Comparison of ENCODE assay signal across 14 cellular contexts in genomic region chr10:62380002-62380401, GRCh38. TPM values are rescaled to one million over a fixed set of nuclear protein-coding genes. Genes with fewer than 3 reads are reported as not detected.
DNase-seq lines count a peak whose midpoint lies in the region; ATAC-seq and TF ChIP-seq lines count a peak whose summit lies in the region.
"Had no signal": no experiment of that assay in that cellular context is flagged by ENCODE, and none has a peak within 500 bp of the region (broad histone marks: within the 10 kb centered on the region; RNA-seq: fewer than 3 reads in every experiment).

No MANE protein-coding gene starts in this region.

- no peaks in the 10 kb centered on the region for H3K9me3 Mint-ChIP-seq in endothelial cell (ENCODE audit: unreplicated experiment)
- H3K9me3 Mint-ChIP-seq: immature natural killer cell, T-cell had no signal

- no peaks in the 10 kb centered on the region for H3K36me3 Mint-ChIP-seq in endothelial cell (ENCODE audit: low read depth, unreplicated experiment)
- H3K36me3 Mint-ChIP-seq: T-cell had no signal

- H3K36me3 ChIP-seq in HAP-1 (replicated peaks) (no peaks in the 10 kb centered on the region), SK-N-SH (replicated peaks in 1 of 2; ENCODE audit: control insufficient read depth in 1 of 2, insufficient read depth in 2 of 2, low read length in 1 of 2) (peaks cover 0 to 8% of the 10 kb centered on the region in 2 experiments)
- H3K36me3 ChIP-seq: neutrophil had no signal

- H3K4me1 ChIP-seq in HAP-1 (peaks cover 12% of the 10 kb centered on the region), SK-N-SH (ENCODE audit: control insufficient read depth in 1 of 2, insufficient read depth in 2 of 2, low read depth in 1 of 2, low read length in 1 of 2) (peaks cover under 1 to 32% of the 10 kb centered on the region in 2 experiments)

- WGBS in SK-N-SH (ENCODE audit: low lambda C conversion rate), result 6% methylated on average over 1 of the region's 1 CpG

- H3K9me3 ChIP-seq in HAP-1, result no peaks in the 10 kb centered on the region
- no peaks in the 10 kb centered on the region for H3K9me3 ChIP-seq in SK-N-SH
- H3K9me3 ChIP-seq: neutrophil had no signal

- CTCF ChIA-PET in SK-N-SH (lab: Yijun Ruan, JAX), result no interaction called here

- H3K4me2 ChIP-seq in SK-N-SH, result 0 out of 2 replicates have a peak overlapping the region, but pooled peaks have one; percentile 42

- H3K79me2 ChIP-seq in SK-N-SH (ENCODE audit: insufficient read depth), result peaks cover 46% of the 10 kb centered on the region

- in situ Hi-C loops in HAP-1 (cut with MboI; ENCODE audit: low sequenced_read_pairs), result no loop called here

- no peaks in the 10 kb centered on the region for H3K9me2 ChIP-seq in SK-N-SH

- TF ChIP-seq RAD21 in SK-N-SH (IDR thresholded peaks at IDR 0.05; ENCODE audit: low read length), result no peak

- POLR2A ChIA-PET in SK-N-SH (lab: Yijun Ruan, JAX), result no interaction called here

- H3K27me3 Mint-ChIP-seq in endothelial cell (ENCODE audit: unreplicated experiment), result peaks cover 3% of the 10 kb centered on the region

- H2AFZ ChIP-seq in SK-N-SH (ENCODE audit: low read depth), result no peak overlapping the region

- H3K27ac Mint-ChIP-seq in endothelial cell (ENCODE audit: unreplicated experiment), result no peak overlapping the region

- H3K4me3 Mint-ChIP-seq in endothelial cell (ENCODE audit: unreplicated experiment), result no peak overlapping the region
- H3K4me3 Mint-ChIP-seq: T-cell had no signal

- H3F3A ChIP-seq in SK-N-SH (replicated peaks; ENCODE audit: insufficient read depth), result peaks cover 43% of the 10 kb centered on the region

- H3K27me3 ChIP-seq in HAP-1 (ENCODE audit: low read depth) (peaks cover 12% of the 10 kb centered on the region), SK-N-SH (ENCODE audit: insufficient read depth) (no peaks in the 10 kb centered on the region)

- TF ChIP-seq EP300 in SK-N-SH (IDR thresholded peaks at IDR 0.05; ENCODE audit: borderline replicate concordance in 1 of 2, low read depth in 1 of 2, low read length in 1 of 2), result no peak

- no peak overlapping the region for H3K4me3 ChIP-seq in HAP-1
- H3K4me3 ChIP-seq in SK-N-SH (ENCODE audit: low read depth in 2 of 2, low read length in 1 of 2), result no peak overlapping the region
- H3K4me3 ChIP-seq: coronary artery had no signal

- H3K9ac ChIP-seq in SK-N-SH, result no peak overlapping the region

- peak; percentile 91 for DNase-seq in A172 (ENCODE audit: low spot score)
- DNase-seq in HAP-1 (ENCODE audit: low spot score in 2 of 2), result peak; percentile 77 to 98
- no peak for DNase-seq in SK-N-SH
- DNase-seq in fibroblast of peridontal ligament (ENCODE audit: extremely low read depth), result peak; percentile 57
- DNase-seq in occipital lobe (lab: John Stamatoyannopoulos, UW), result no peak
- no peak for DNase-seq in endothelial cell (ENCODE audit: low spot score)
- DNase-seq: immature natural killer cell, NCI-H1930, T-cell had no signal

- TF ChIP-seq CTCF in SK-N-SH (IDR thresholded peaks at IDR 0.05) (no peak), endothelial cell (IDR thresholded peaks at IDR 0.05; ENCODE audit: unreplicated experiment) (no peak)

- ATAC-seq in GM21786 (IDR thresholded peaks at IDR 0.05; ENCODE audit: unreplicated experiment) (no peak), HG02870 (IDR thresholded peaks at IDR 0.05; ENCODE audit: unreplicated experiment) (no peak)
- ATAC-seq: T-cell had no signal

- H3K4me1 Mint-ChIP-seq in endothelial cell (ENCODE audit: unreplicated experiment), result peaks cover 2% of the 10 kb centered on the region

- H3K27ac ChIP-seq in SK-N-SH (ENCODE audit: low read depth in 2 of 2, low read length in 1 of 2), result peak overlapping the region in 1 of 2 experiments; percentile 55; a peak in 2 of 4 replicates
- H3K27ac ChIP-seq: C4-2B, neutrophil had no signal

- H4K20me1 ChIP-seq in SK-N-SH (ENCODE audit: insufficient read depth), result no peaks in the 10 kb centered on the region

TF ChIP-seq in SK-N-SH, 30 proteins besides CTCF, POLR2A, EP300 and RAD21 (continues in another document):
- TF ChIP-seq REST (IDR thresholded peaks at IDR 0.05; ENCODE audit: low read depth, low read length) (no peak), GATA2 (CRISPR knock-in tag; IDR thresholded peaks at IDR 0.05) (no peak), JUND (IDR thresholded peaks at IDR 0.05) (peak; percentile 88), GABPA (IDR thresholded peaks at IDR 0.05; ENCODE audit: low read depth) (no peak), RXRA (IDR thresholded peaks at IDR 0.05; ENCODE audit: borderline replicate concordance, low read depth) (no peak), USF1 (IDR thresholded peaks at IDR 0.05; ENCODE audit: borderline replicate concordance, low read depth) (no peak), ZBTB33 (IDR thresholded peaks at IDR 0.05; ENCODE audit: borderline replicate concordance, low read depth) (no peak), EZH2phosphoT487 (IDR thresholded peaks at IDR 0.05; ENCODE audit: borderline replicate concordance, low read depth) (no peak), NFIC (IDR thresholded peaks at IDR 0.05; ENCODE audit: borderline replicate concordance) (no peak), PBX3 (IDR thresholded peaks at IDR 0.05) (peak; percentile 24; the same call in 1 of the 2 replicates), FOXJ3 (CRISPR knock-in tag; IDR thresholded peaks at IDR 0.05) (no peak), MEF2A (IDR thresholded peaks at IDR 0.05; ENCODE audit: borderline replicate concordance, low read depth) (no peak)
- TF ChIP-seq, protein P1, sequence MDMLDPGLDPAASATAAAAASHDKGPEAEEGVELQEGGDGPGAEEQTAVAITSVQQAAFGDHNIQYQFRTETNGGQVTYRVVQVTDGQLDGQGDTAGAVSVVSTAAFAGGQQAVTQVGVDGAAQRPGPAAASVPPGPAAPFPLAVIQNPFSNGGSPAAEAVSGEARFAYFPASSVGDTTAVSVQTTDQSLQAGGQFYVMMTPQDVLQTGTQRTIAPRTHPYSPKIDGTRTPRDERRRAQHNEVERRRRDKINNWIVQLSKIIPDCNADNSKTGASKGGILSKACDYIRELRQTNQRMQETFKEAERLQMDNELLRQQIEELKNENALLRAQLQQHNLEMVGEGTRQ (IDR thresholded peaks at IDR 0.05; ENCODE audit: borderline replicate concordance, low read depth, low read length), result no peak

RNA-seq across cellular contexts. Expression of gene ZNF365, which starts 5.8 kb away (rescaled TPM):
- 10.8 and 11.0 TPM in 2 replicates for total RNA-seq in A172 (2014; rRNA removed; shearing (Covaris generic))
- 4.5 and 5.9 TPM in 2 replicates for polyA plus RNA-seq in SK-N-SH (2012; rRNA removed)
- 5.9 and 6.3 TPM in 2 replicates for polyA plus RNA-seq in SK-N-SH (2012; cell fraction: cytosol; rRNA removed)
- 4.0 and 4.8 TPM in 2 replicates for polyA plus RNA-seq in SK-N-SH (2012; cell fraction: nucleus; rRNA removed)
- total RNA-seq in occipital lobe (29.6 TPM), endothelial cell (ENCODE audit: unreplicated experiment) (not detected)

Comparison
In these comparisons a context has a peak if more than half of its experiments do, and no peak if none do; other contexts are left out.
1. DNase-seq: peak in A172 (single experiment), HAP-1 (2 of 2) and fibroblast of peridontal ligament (single experiment); none in SK-N-SH (single experiment), occipital lobe (single experiment) and endothelial cell (single experiment).
2. RNA of gene ZNF365, which starts 5.8 kb away (total RNA-seq): 29.6 TPM in occipital lobe (single experiment) and 10.8 to 11.0 TPM in A172; not detected in endothelial cell (single experiment); every median in the first group is over 10 times any median in the second.